9 cellular contexts compared by ENCODE assay signal in genomic region chr18:26383454-26384270, GRCh38.
DNase-seq lines count a peak whose midpoint lies in the region; FAIRE-seq and TF ChIP-seq lines count a peak whose summit lies in the region.
"Had no signal": no experiment of that assay in that cellular context is flagged by ENCODE, and none has a peak within 500 bp of the region (broad histone marks: within the 10 kb centered on the region; RNA-seq: fewer than 3 reads in every experiment).

No MANE protein-coding gene starts in this region.

- no peak overlapping the region for H3K27ac Mint-ChIP-seq in progenitor cell of endocrine pancreas

- H3K36me3 Mint-ChIP-seq in progenitor cell of endocrine pancreas (ENCODE audit: insufficient read depth) = no peaks in the 10 kb centered on the region

- no peak for TF ChIP-seq POLR2A in NB4 (IDR thresholded peaks at IDR 0.05; ENCODE audit: extremely low read depth, insufficient read length)

- DNase-seq in NCI-H1417 (lab: John Stamatoyannopoulos, UW) = peak; percentile 32 to 76 (median 48)
- DNase-seq in NCI-H1417 treated with DMSO at 0.1 percent for 48 hours (lab: John Stamatoyannopoulos, UW) = no peak
- peak; percentile 51 for DNase-seq in H4 (ENCODE audit: low spot score)
- peak; percentile 62 for DNase-seq in NB4 (ENCODE audit: low read depth)
- peak; percentile 23 for DNase-seq in glomerular endothelial cell (ENCODE audit: extremely low read depth, low read depth, low spot score)
- no peak for DNase-seq in progenitor cell of endocrine pancreas (ENCODE audit: low spot score, unreplicated experiment)
- DNase-seq in activated CD4-positive, CD25-positive, alpha-beta regulatory T cell treated with anti-CD3 and anti-CD28 coated beads, Interleukin-2, amount 50 U/mL, for 72 hours = no peak

- no peaks in the 10 kb centered on the region for H3K9me3 Mint-ChIP-seq in progenitor cell of endocrine pancreas (ENCODE audit: low read depth)

- H3K4me1 Mint-ChIP-seq in progenitor cell of endocrine pancreas (ENCODE audit: low read depth) = peaks cover 23% of the 10 kb centered on the region

- peak; percentile 66 for FAIRE-seq in TTC549 (lab: Jason Lieb, UNC)

- H3K4me3 Mint-ChIP-seq in progenitor cell of endocrine pancreas (ENCODE audit: low read depth) = no peak overlapping the region

- H3K27me3 Mint-ChIP-seq in progenitor cell of endocrine pancreas = no peaks in the 10 kb centered on the region

- H3K4me3 ChIP-seq in NB4 (ENCODE audit: low read depth, low read length) = no peak overlapping the region
- H3K4me3 ChIP-seq: BLaER1 treated with 17β-estradiol and CSF1 and Interleukin-3, amounts not matched to agents 10 nM and 100 nM had no signal

- TF ChIP-seq CTCF in NB4 (IDR thresholded peaks at IDR 0.05; ENCODE audit: low read depth, low read length) (peak; percentile 65), progenitor cell of endocrine pancreas (IDR thresholded peaks at IDR 0.05; ENCODE audit: unreplicated experiment) (peak; percentile 90)

Comparison
In these comparisons a context has a peak if more than half of its experiments do, and no peak if none do; other contexts are left out.
1. DNase-seq: peak in NCI-H1417 (3 of 3), H4 (single experiment), NB4 (single experiment) and glomerular endothelial cell (single experiment); none in NCI-H1417 treated with DMSO at 0.1 percent for 48 hours (single experiment), progenitor cell of endocrine pancreas (single experiment) and activated CD4-positive, CD25-positive, alpha-beta regulatory T cell treated with anti-CD3 and anti-CD28 coated beads, Interleukin-2, amount 50 U/mL, for 72 hours (single experiment).